In genomic region chr2:207816546-207816945, GRCh38 we compare ENCODE assay signal across 1 cellular context.
TF ChIP-seq lines count a peak whose summit lies in the region.

No MANE protein-coding gene starts in this region.

TF ChIP-seq in HepG2, 621 proteins besides CTCF, POLR2A, EP300 and RAD21 (continued from another document):
- TF ChIP-seq, protein P1, sequence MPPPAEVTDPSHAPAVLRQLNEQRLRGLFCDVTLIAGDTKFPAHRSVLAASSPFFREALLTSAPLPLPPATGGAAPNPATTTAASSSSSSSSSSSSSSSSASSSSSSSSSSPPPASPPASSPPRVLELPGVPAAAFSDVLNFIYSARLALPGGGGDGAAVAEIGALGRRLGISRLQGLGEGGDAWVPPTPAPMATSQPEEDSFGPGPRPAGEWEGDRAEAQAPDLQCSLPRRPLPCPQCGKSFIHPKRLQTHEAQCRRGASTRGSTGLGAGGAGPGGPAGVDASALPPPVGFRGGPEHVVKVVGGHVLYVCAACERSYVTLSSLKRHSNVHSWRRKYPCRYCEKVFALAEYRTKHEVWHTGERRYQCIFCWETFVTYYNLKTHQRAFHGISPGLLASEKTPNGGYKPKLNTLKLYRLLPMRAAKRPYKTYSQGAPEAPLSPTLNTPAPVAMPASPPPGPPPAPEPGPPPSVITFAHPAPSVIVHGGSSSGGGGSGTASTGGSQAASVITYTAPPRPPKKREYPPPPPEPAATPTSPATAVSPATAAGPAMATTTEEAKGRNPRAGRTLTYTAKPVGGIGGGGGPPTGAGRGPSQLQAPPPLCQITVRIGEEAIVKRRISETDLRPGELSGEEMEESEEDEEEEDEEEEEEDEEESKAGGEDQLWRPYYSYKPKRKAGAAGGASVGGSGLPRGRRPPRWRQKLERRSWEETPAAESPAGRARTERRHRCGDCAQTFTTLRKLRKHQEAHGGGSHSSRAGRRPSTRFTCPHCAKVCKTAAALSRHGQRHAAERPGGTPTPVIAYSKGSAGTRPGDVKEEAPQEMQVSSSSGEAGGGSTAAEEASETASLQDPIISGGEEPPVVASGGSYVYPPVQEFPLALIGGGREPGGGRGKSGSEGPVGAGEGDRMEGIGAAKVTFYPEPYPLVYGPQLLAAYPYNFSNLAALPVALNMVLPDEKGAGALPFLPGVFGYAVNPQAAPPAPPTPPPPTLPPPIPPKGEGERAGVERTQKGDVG (CRISPR knock-in tag; IDR thresholded peaks at IDR 0.05; ENCODE audit: borderline replicate concordance) = no peak
- TF ChIP-seq ZHX2 (IDR thresholded peaks at IDR 0.05; ENCODE audit: low read depth) = 0 out of 2 replicates have a peak, but pooled peaks have one; percentile 21
- no peak for TF ChIP-seq ZHX2 (CRISPR knock-in tag; IDR thresholded peaks at IDR 0.05; ENCODE audit: borderline replicate concordance)
- no peak for TF ChIP-seq TIGD3 (CRISPR knock-in tag; IDR thresholded peaks at IDR 0.05; ENCODE audit: borderline replicate concordance)
- TF ChIP-seq ZFP36 (IDR thresholded peaks at IDR 0.05; ENCODE audit: borderline replicate concordance, low read depth, low read length, partially characterized antibody) = no peak
